ENCODE assay signal across 17 cellular contexts in genomic region chr11:2311456-2312201, GRCh38. TPM values are rescaled to one million over a fixed set of nuclear protein-coding genes. Genes with fewer than 3 reads are reported as not detected.
A peak's percentile ranks its signal among the peaks of the same experiment; 100 is the strongest.
DNase-seq lines count a peak whose midpoint lies in the region; ATAC-seq, FAIRE-seq and TF ChIP-seq lines count a peak whose summit lies in the region.
"Had no signal": no experiment of that assay in that cellular context is flagged by ENCODE, and none has a peak within 500 bp of the region (broad histone marks: within the 10 kb centered on the region; RNA-seq: fewer than 3 reads in every experiment).

No MANE protein-coding gene starts in this region.

- no peaks in the 10 kb centered on the region for H3K27me3 ChIP-seq in SJSA1 (replicated peaks)
- H3K27me3 ChIP-seq in right cardiac atrium (ENCODE audit: control insufficient read depth, insufficient read depth) = no peaks in the 10 kb centered on the region
- no peaks in the 10 kb centered on the region for H3K27me3 ChIP-seq in stomach
- H3K27me3 ChIP-seq in gastrocnemius medialis = no peaks in the 10 kb centered on the region

- no peaks in the 10 kb centered on the region for H3K36me3 Mint-ChIP-seq in activated naive CD8-positive, alpha-beta T cell treated with anti-CD3 and anti-CD28 coated beads for 36 hours
- H3K36me3 Mint-ChIP-seq: CD4-positive, CD25-positive, alpha-beta regulatory T cell had no signal

- peaks cover 12% of the 10 kb centered on the region for H3K4me1 Mint-ChIP-seq in activated naive CD8-positive, alpha-beta T cell treated with anti-CD3 and anti-CD28 coated beads for 36 hours

- no peaks in the 10 kb centered on the region for H3K36me3 ChIP-seq in SJSA1
- no peaks in the 10 kb centered on the region for H3K36me3 ChIP-seq in stomach
- no peaks in the 10 kb centered on the region for H3K36me3 ChIP-seq in gastrocnemius medialis
- H3K36me3 ChIP-seq: HAP-1 had no signal

- intact Hi-C loops in right cardiac atrium (cut with DNase I) = loop anchor here in 3 of 4 donors (5.0 to 10.0 kb wide), 3 partner anchors 56 to 91 kb away; partner anchors contain the start of genes CD81 (in 1 of the 3) and TSSC4 (in 1 of the 3)
- intact Hi-C loops in stomach (cut with DNase I; ENCODE audit: low total_unique reads) = no loop called here
- intact Hi-C loops in gastrocnemius medialis (cut with DNase I; ENCODE audit: low total_unique reads) = no loop called here

- no peaks in the 10 kb centered on the region for H3K9me3 ChIP-seq in SJSA1 (replicated peaks)
- no peaks in the 10 kb centered on the region for H3K9me3 ChIP-seq in right cardiac atrium (ENCODE audit: control insufficient read depth, low read length)
- H3K9me3 ChIP-seq in stomach = no peaks in the 10 kb centered on the region
- H3K9me3 ChIP-seq in gastrocnemius medialis = no peaks in the 10 kb centered on the region
- H3K9me3 ChIP-seq: HAP-1 had no signal

- TF ChIP-seq POLR2A in stomach (IDR thresholded peaks at IDR 0.05) (no peak), gastrocnemius medialis (IDR thresholded peaks at IDR 0.05) (no peak)

- TF ChIP-seq EP300 in stomach (IDR thresholded peaks at IDR 0.05) = no peak

- H3K27ac ChIP-seq in SJSA1 (peak overlapping the region; percentile 12), right cardiac atrium (ENCODE audit: low read length) (peak overlapping the region; percentile 37), stomach (peak overlapping the region in 4 of 5 donors; percentile 20 to 81 (median 46)), gastrocnemius medialis (no peak overlapping the region)

- no peak overlapping the region for H3K27ac Mint-ChIP-seq in activated naive CD8-positive, alpha-beta T cell treated with anti-CD3 and anti-CD28 coated beads for 36 hours
- H3K27ac Mint-ChIP-seq: activated T-helper 2 cell treated with anti-CD3 and anti-CD28 coated beads, Interferon-gamma antibody, Interleukin-2, Interleukin-4, amounts not matched to agents 10 μg/mL and 5 μg/mL and 100 μg/mL, durations not matched to agents 14 hours and 24 hours and 36 hours had no signal

- TF ChIP-seq CTCF in stomach (IDR thresholded peaks at IDR 0.05) (no peak), gastrocnemius medialis (IDR thresholded peaks at IDR 0.05 in 4 of 5, conservative IDR thresholded peaks at IDR 0.05 in 1 of 5) (no peak)

- 83% methylated on average over 18 of the region's 18 CpGs for WGBS in right cardiac atrium
- WGBS in stomach, 5 donors = 77 to 85% (median 82%) methylated on average over 11 to 18 of the region's 18 CpGs

- DNase-seq in NCI-H146 (lab: John Stamatoyannopoulos, UW) (peak; percentile 31), NCI-H146 treated with DMSO at 0.1 percent for 48 hours (lab: John Stamatoyannopoulos, UW; ENCODE audit: unreplicated experiment) (no peak), SJSA1 (ENCODE audit: low read depth in 1 of 2, low spot score in 2 of 2) (no peak), right cardiac atrium (peak; percentile 7 to 58 (median 48)), stomach (no peak), urothelium cell line (ENCODE audit: low spot score) (no peak), gastrocnemius medialis (no peak)
- DNase-seq in activated naive CD8-positive, alpha-beta T cell treated with anti-CD3 and anti-CD28 coated beads for 36 hours = no peak
- DNase-seq: 8988T; activated CD8-positive, alpha-beta memory T cell treated with anti-CD3 and anti-CD28 coated beads for 24 hours; MV-4-11; stimulated activated naive CD4-positive, alpha-beta T cell had no signal

- ATAC-seq in right cardiac atrium (no peak), gastrocnemius medialis (no peak)

- no peak overlapping the region for H3K4me3 Mint-ChIP-seq in activated naive CD8-positive, alpha-beta T cell treated with anti-CD3 and anti-CD28 coated beads for 36 hours
- H3K4me3 Mint-ChIP-seq: CD4-positive, CD25-positive, alpha-beta regulatory T cell had no signal

- H3K9me3 Mint-ChIP-seq in activated naive CD8-positive, alpha-beta T cell treated with anti-CD3 and anti-CD28 coated beads for 36 hours = no peaks in the 10 kb centered on the region
- H3K9me3 Mint-ChIP-seq: activated T-helper 2 cell treated with anti-CD3 and anti-CD28 coated beads, Interferon-gamma antibody, Interleukin-2, Interleukin-4, amounts not matched to agents 10 μg/mL and 5 μg/mL and 100 μg/mL, durations not matched to agents 14 hours and 24 hours and 36 hours; CD4-positive, CD25-positive, alpha-beta regulatory T cell had no signal

- no peak for FAIRE-seq in urothelium cell line (lab: Jason Lieb, UNC)

- H3K4me3 ChIP-seq in SJSA1 (no peak overlapping the region), right cardiac atrium (ENCODE audit: low read length) (no peak overlapping the region), stomach (no peak overlapping the region), gastrocnemius medialis (no peak overlapping the region)
- H3K4me3 ChIP-seq: HAP-1 had no signal

- no peaks in the 10 kb centered on the region for H3K27me3 Mint-ChIP-seq in activated naive CD8-positive, alpha-beta T cell treated with anti-CD3 and anti-CD28 coated beads for 36 hours
- H3K27me3 Mint-ChIP-seq: CD4-positive, CD25-positive, alpha-beta regulatory T cell had no signal

- in situ Hi-C loops in gastrocnemius medialis (cut with MboI; ENCODE audit: low sequenced_read_pairs in 4 of 4) = loop anchor here in 1 of 4 donors (10.0 kb wide), 1 partner anchor 113 kb away; no protein-coding TSS in a partner anchor

- H3K4me1 ChIP-seq in SJSA1 (replicated peaks) = peaks cover 75% of the 10 kb centered on the region
- peaks cover 9% of the 10 kb centered on the region for H3K4me1 ChIP-seq in right cardiac atrium (ENCODE audit: control insufficient read depth, insufficient read depth, low read length)
- peaks cover 23 to 61% (median 42%) of the 10 kb centered on the region in 4 donors for H3K4me1 ChIP-seq in stomach
- H3K4me1 ChIP-seq in gastrocnemius medialis = peaks cover 8 to 13% of the 10 kb centered on the region in 2 donors
- H3K4me1 ChIP-seq: HAP-1 had no signal

RNA-seq across cellular contexts. Expression of gene TSPAN32, which starts 9.8 kb away (rescaled TPM):
- total RNA-seq in SJSA1 (2014; rRNA removed; shearing (Covaris generic)) = 0.39 TPM in 1 of 2 replicates, not detected in the other
- total RNA-seq in right cardiac atrium (10 to 100 TPM; 11.4 to 24.0 (median 14.3) TPM), stomach (1 to 10 TPM in 1 of 5 donors, not detected in 4; 1.5 TPM), gastrocnemius medialis (not detected)
- polyA plus RNA-seq in right cardiac atrium (11.5 TPM), stomach (1 to 10 TPM; 1.1 to 9.0 (median 3.1) TPM)
- 1 to 10 TPM; 5.4 to 5.5 TPM for total RNA-seq in activated naive CD8-positive, alpha-beta T cell treated with anti-CD3 and anti-CD28 coated beads for 36 hours
- total RNA-seq: Daoy, lung microvascular endothelial cell had no signal

RNA-seq across cellular contexts. Expression of gene C11orf21, which starts 9.9 kb away (rescaled TPM):
- 0.11 TPM in 1 of 2 replicates, not detected in the other for total RNA-seq in SJSA1 (2014; rRNA removed; shearing (Covaris generic))
- total RNA-seq in right cardiac atrium (10 to 100 TPM in 3 of 4 donors, 1 to 10 TPM in 1; 3.9 to 24.2 (median 15.3) TPM), stomach (1 to 10 TPM in 1 of 5 donors, under 1 TPM in 2, not detected in 2; 0.72 to 1.3 (median 0.92) TPM), gastrocnemius medialis (under 1 TPM in 1 of 4 donors, not detected in 3; 0.10 TPM)
- polyA plus RNA-seq in right cardiac atrium (13.4 TPM), stomach (1 to 10 TPM in 1 of 3 donors, under 1 TPM in 2; 0.61 to 1.8 (median 0.63) TPM)
- total RNA-seq in activated naive CD8-positive, alpha-beta T cell treated with anti-CD3 and anti-CD28 coated beads for 36 hours = 1 to 10 TPM; 2.5 to 2.6 TPM
- total RNA-seq: lung microvascular endothelial cell had no signal

RNA-seq across cellular contexts. Expression of gene ASCL2, which starts 41.2 kb away (rescaled TPM):
- not detected in 2 replicates for total RNA-seq in SJSA1 (2014; rRNA removed; shearing (Covaris generic))
- total RNA-seq in right cardiac atrium (under 1 TPM in 3 of 4 donors, not detected in 1; 0.23 to 0.51 (median 0.35) TPM), stomach (1 to 10 TPM in 1 of 5 donors, not detected in 4; 2.6 TPM), gastrocnemius medialis (not detected)
- polyA plus RNA-seq in right cardiac atrium (0.20 TPM), stomach (1 to 10 TPM in 2 of 3 donors, under 1 TPM in 1; 0.81 to 6.3 (median 1.8) TPM)
- 1 to 10 TPM; 2.5 to 2.9 TPM for total RNA-seq in activated naive CD8-positive, alpha-beta T cell treated with anti-CD3 and anti-CD28 coated beads for 36 hours
- total RNA-seq: Daoy had no signal

Comparison
In these comparisons a context has a peak if more than half of its experiments do, and no peak if none do; other contexts are left out.
1. DNase-seq: peak in NCI-H146 (single experiment) and right cardiac atrium (3 of 3); none in NCI-H146 treated with DMSO at 0.1 percent for 48 hours (single experiment), SJSA1 (0 of 2), stomach (single experiment), urothelium cell line (single experiment), activated naive CD8-positive, alpha-beta T cell treated with anti-CD3 and anti-CD28 coated beads for 36 hours (single experiment) and gastrocnemius medialis (0 of 2).
2. H3K27ac ChIP-seq: peak in SJSA1 (single experiment), right cardiac atrium (single experiment) and stomach (4 of 5); none in gastrocnemius medialis (0 of 4).
3. intact Hi-C loops: an anchor here in right cardiac atrium (5.0 to 10.0 kb wide); none called in stomach and gastrocnemius medialis.